Comparison of ENCODE assay signal across 8 cellular contexts in the genomic region with DNA sequence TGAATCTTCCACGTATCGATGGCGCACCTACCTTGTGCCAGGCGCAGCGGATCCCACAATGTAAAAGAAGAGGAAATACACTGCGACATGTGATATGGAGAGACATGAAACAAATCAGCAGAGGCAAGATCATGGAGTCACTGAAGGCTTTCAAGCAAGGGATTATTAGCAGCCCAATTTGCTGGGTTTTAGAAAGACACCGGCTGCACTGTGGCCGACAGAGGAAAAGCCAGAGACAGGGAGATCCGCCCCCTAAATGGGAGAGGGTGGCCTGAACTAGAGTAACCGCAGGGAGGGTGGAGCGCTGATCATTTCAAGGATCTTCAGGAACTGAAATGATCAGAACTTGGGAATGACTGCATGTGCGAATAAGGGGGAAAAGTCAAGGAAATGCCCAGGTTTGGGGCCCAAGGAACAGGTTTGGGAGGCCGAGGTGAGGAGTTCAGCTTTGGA. TPM values are rescaled to one million over a fixed set of nuclear protein-coding genes. Genes with fewer than 3 reads are reported as not detected.
DNase-seq lines count a peak whose midpoint lies in the region; ATAC-seq, FAIRE-seq and TF ChIP-seq lines count a peak whose summit lies in the region.

No MANE protein-coding gene starts in this region.

- H3K27ac ChIP-seq in foreskin keratinocyte (no peak overlapping the region), small intestine (ENCODE audit: low read depth in 1 of 2, low read length in 1 of 2) (peak overlapping the region; percentile 34 to 76)

- DNase-seq in NCI-H2227 (lab: John Stamatoyannopoulos, UW; ENCODE audit: unreplicated experiment) (peak; percentile 29), NCI-H2227 treated with DMSO at 0.1 percent for 48 hours (lab: John Stamatoyannopoulos, UW) (no peak), SW480 (ENCODE audit: low spot score) (peak; percentile 28), foreskin keratinocyte (no peak), small intestine (no peak), GM10248 (ENCODE audit: extremely low spot score) (no peak), pons (ENCODE audit: low spot score) (no peak)

- peak overlapping the region in 1 of 2 donors; percentile 94 for H3K4me3 ChIP-seq in small intestine (ENCODE audit: low read depth in 1 of 2, low read length in 2 of 2)

- no peak for TF ChIP-seq CTCF in foreskin keratinocyte (conservative IDR thresholded peaks at IDR 0.05)
- no peak for TF ChIP-seq CTCF in GM10248 (IDR thresholded peaks at IDR 0.05; ENCODE audit: control extremely low read depth, extremely low read depth, low read depth, missing control alignments)

- WGBS in small intestine, 3 donors = 43 to 54% (median 53%) methylated on average over 13 of the region's 13 CpGs

- no peaks in the 10 kb centered on the region for H3K9me3 ChIP-seq in small intestine (ENCODE audit: control insufficient read depth, low read depth)

- H3K4me1 ChIP-seq in foreskin keratinocyte (peaks cover 8% of the 10 kb centered on the region), small intestine (ENCODE audit: control insufficient read depth in 2 of 2, insufficient read depth in 1 of 2, low read depth in 1 of 2, low read length in 1 of 2) (peaks cover 6 to 15% of the 10 kb centered on the region in 2 donors)

- H3K36me3 ChIP-seq in small intestine (ENCODE audit: control insufficient read depth in 2 of 2, insufficient read depth in 2 of 2, low read length in 2 of 2) = peaks cover 4 to 9% of the 10 kb centered on the region in 2 donors

- no peak for FAIRE-seq in small intestine (lab: Jason Lieb, UNC)

- POLR2A ChIA-PET in GM10248 (lab: Yijun Ruan, JAX) = no interaction called here

- ATAC-seq in foreskin keratinocyte (peak; percentile 15), HG03439 (IDR thresholded peaks at IDR 0.05; ENCODE audit: unreplicated experiment) (no peak)

- H3K27me3 ChIP-seq in foreskin keratinocyte (no peaks in the 10 kb centered on the region), small intestine (ENCODE audit: control insufficient read depth in 2 of 2, insufficient read depth in 2 of 2, low read length in 2 of 2) (no peaks in the 10 kb centered on the region)

- CTCF ChIA-PET in GM10248 (lab: Yijun Ruan, JAX) = interaction anchor here (0.7 to 7.8 kb wide), 21 partner anchors 10 to 433 kb away, joined by 3 to 74 read pairs (median 3); a partner anchor contains a TSS

RNA-seq across cellular contexts. Expression of a gene that starts 0.6 kb away (rescaled TPM):
- 18.6 and 19.8 TPM in 2 replicates for total RNA-seq in foreskin keratinocyte
- polyA plus RNA-seq in foreskin keratinocyte = 27.9 and 33.4 TPM in 2 replicates
- polyA plus RNA-seq in small intestine = 10 to 100 TPM; 21.8 to 53.5 (median 34.0) TPM

RNA-seq across cellular contexts. Expression of a gene that starts 26.1 kb away (rescaled TPM):
- total RNA-seq in foreskin keratinocyte = 29.6 and 31.6 TPM in 2 replicates
- 25.9 and 26.7 TPM in 2 replicates for polyA plus RNA-seq in foreskin keratinocyte
- 10 to 100 TPM; 18.2 to 21.5 (median 18.9) TPM for polyA plus RNA-seq in small intestine

RNA-seq across cellular contexts. Expression of a gene that starts 55.0 kb away (rescaled TPM):
- 47.9 and 48.4 TPM in 2 replicates for total RNA-seq in foreskin keratinocyte
- polyA plus RNA-seq in foreskin keratinocyte (18.3 and 20.9 TPM in 2 replicates), small intestine (10 to 100 TPM; 30.1 to 35.9 (median 34.4) TPM)

RNA-seq across cellular contexts. Expression of a gene that starts 59.5 kb away (rescaled TPM):
- total RNA-seq in foreskin keratinocyte = 12.8 and 14.8 TPM in 2 replicates
- polyA plus RNA-seq in foreskin keratinocyte = 7.2 and 9.1 TPM in 2 replicates
- 1 to 10 TPM; 2.2 to 5.1 (median 2.7) TPM for polyA plus RNA-seq in small intestine

Comparison
In these comparisons a context has a peak if more than half of its experiments do, and no peak if none do; other contexts are left out.
1. DNase-seq: peak in NCI-H2227 (single experiment) and SW480 (single experiment); none in NCI-H2227 treated with DMSO at 0.1 percent for 48 hours (single experiment), foreskin keratinocyte (0 of 2), small intestine (single experiment), GM10248 (single experiment) and pons (single experiment).